In genomic region chr4:185534534-185534849, GRCh38 we compare ENCODE assay signal across 9 cellular contexts. TPM values are rescaled to one million over a fixed set of nuclear protein-coding genes. Genes with fewer than 3 reads are reported as not detected.
DNase-seq lines count a peak whose midpoint lies in the region; ATAC-seq and TF ChIP-seq lines count a peak whose summit lies in the region.
"Had no signal": no experiment of that assay in that cellular context is flagged by ENCODE, and none has a peak within 500 bp of the region (broad histone marks: within the 10 kb centered on the region; RNA-seq: fewer than 3 reads in every experiment).

No MANE protein-coding gene starts in this region.

- intact Hi-C loops in Right ventricle myocardium inferior (cut with DNase I), result loop anchor here (2.0 kb wide), 2 partner anchors 32 to 64 kb away; partner anchors contain the start of gene CCDC110
- intact Hi-C loops in cardiac septum (cut with DNase I), result loop anchor here (2.0 kb wide), 2 partner anchors 32 to 62 kb away; no protein-coding TSS in a partner anchor
- intact Hi-C loops in vagina (cut with DNase I), result loop anchor here (10.0 kb wide), 1 partner anchor 60 kb away; no protein-coding TSS in a partner anchor
- intact Hi-C loops in posterior cingulate gyrus (cut with DNase I), result loop anchor here (5.0 to 10.0 kb wide), 3 partner anchors 33 to 60 kb away; partner anchors contain the start of gene CCDC110

- no peak for DNase-seq in Right ventricle myocardium inferior (ENCODE audit: missing footprints)
- DNase-seq in cardiac septum (ENCODE audit: low spot score), result no peak
- DNase-seq in epithelial cell of proximal tubule (ENCODE audit: low read depth), result no peak
- DNase-seq in vagina (ENCODE audit: extremely low spot score in 2 of 2), result no peak
- no peak for DNase-seq in DMS 273 (lab: John Stamatoyannopoulos, UW; ENCODE audit: unreplicated experiment)
- no peak for DNase-seq in posterior cingulate gyrus
- DNase-seq: COR-L47 had no signal

- peak overlapping the region; percentile 73 for H3K9ac ChIP-seq in mucosa of stomach (ENCODE audit: low read length)

- H3K4me3 ChIP-seq in epithelial cell of proximal tubule (ENCODE audit: low read depth, low read length) (peak overlapping the region; percentile 62), mucosa of stomach (ENCODE audit: low read length) (peak overlapping the region; percentile 33), vagina (peak overlapping the region; percentile 53 to 82)

- peak; percentile 27 for ATAC-seq in Right ventricle myocardium inferior
- no peak for ATAC-seq in HG02938 (IDR thresholded peaks at IDR 0.05; ENCODE audit: unreplicated experiment)

- no peak for TF ChIP-seq CTCF in epithelial cell of proximal tubule (conservative IDR thresholded peaks at IDR 0.05; ENCODE audit: low read depth, low read length)
- TF ChIP-seq CTCF in vagina (IDR thresholded peaks at IDR 0.05), result no peak

- no peak for TF ChIP-seq POLR2A in vagina (IDR thresholded peaks at IDR 0.05)

- H3K9me3 ChIP-seq in mucosa of stomach (ENCODE audit: control insufficient read depth, low read length) (no peaks in the 10 kb centered on the region), vagina (no peaks in the 10 kb centered on the region)

- peak overlapping the region; percentile 65 for H3K27ac ChIP-seq in vagina

- H3K27me3 ChIP-seq in mucosa of stomach (ENCODE audit: control insufficient read depth, insufficient read depth, low read length) (peaks cover 45% of the 10 kb centered on the region), vagina (no peaks in the 10 kb centered on the region)

- H3K4me1 ChIP-seq in mucosa of stomach (ENCODE audit: control insufficient read depth, insufficient read depth, low read length), result no peaks in the 10 kb centered on the region
- peaks cover 15% of the 10 kb centered on the region for H3K4me1 ChIP-seq in vagina

- no peaks in the 10 kb centered on the region for H3K36me3 ChIP-seq in mucosa of stomach (ENCODE audit: control insufficient read depth, insufficient read depth, low read length)
- H3K36me3 ChIP-seq in vagina, result no peaks in the 10 kb centered on the region

RNA-seq across cellular contexts. Expression of gene PDLIM3, which starts 0.8 kb away (rescaled TPM):
- total RNA-seq in Right ventricle myocardium inferior, result 281 TPM
- 265 TPM for total RNA-seq in cardiac septum
- total RNA-seq in epithelial cell of proximal tubule, result 7.8 and 8.5 TPM in 2 replicates
- total RNA-seq in vagina, result 148 TPM

Comparison
In these comparisons a context has a peak if more than half of its experiments do, and no peak if none do; other contexts are left out.
1. RNA of gene PDLIM3, which starts 0.8 kb away (total RNA-seq): 281 TPM in Right ventricle myocardium inferior (single experiment), 265 TPM in cardiac septum (single experiment) and 148 TPM in vagina (single experiment); 7.8 to 8.5 TPM in epithelial cell of proximal tubule; every median in the first group is over 10 times any median in the second.
2. Peak in every context shown above with its lines, with median percentiles within 50 percentile points of each other: H3K4me3 ChIP-seq.